In the genomic region with DNA sequence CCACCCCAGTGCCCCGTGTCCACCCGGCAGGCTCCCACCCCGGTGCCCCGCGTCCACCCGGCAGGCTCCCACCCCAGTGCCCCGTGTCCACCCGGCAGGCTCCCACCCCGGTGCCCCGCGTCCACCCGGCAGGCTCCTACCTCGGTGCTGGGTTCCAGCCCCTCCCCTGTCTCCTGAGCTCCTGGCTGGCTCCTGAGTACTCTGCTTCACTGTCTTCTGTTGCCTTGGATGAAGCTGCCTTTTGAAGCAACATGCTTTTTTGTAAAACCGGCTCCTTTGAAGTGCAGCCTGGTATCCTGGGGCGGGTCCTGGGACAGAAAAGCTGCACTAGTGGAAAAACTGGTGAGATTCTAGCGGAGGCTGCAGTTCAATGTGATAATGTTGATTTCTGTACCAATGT, we compare ENCODE assay signal across 4 cellular contexts. TPM values are rescaled to one million over a fixed set of nuclear protein-coding genes. Genes with fewer than 3 reads are reported as not detected.
"Had no signal": no experiment of that assay in that cellular context is flagged by ENCODE, and none has a peak within 500 bp of the region (broad histone marks: within the 10 kb centered on the region; RNA-seq: fewer than 3 reads in every experiment).

No MANE protein-coding gene starts in this region.

RNA-seq across cellular contexts. Expression of gene COL4A2, which starts 6.6 kb away (rescaled TPM):
- total RNA-seq: activated B cell treated with CpG ODN at 0.5 μM for 24 hours; activated CD8-positive, alpha-beta T cell treated with anti-CD3 and anti-CD28 coated beads for 36 hours; natural killer cell treated with Interleukin-12 subunit alpha and Interleukin-12 subunit beta and Interleukin-15 and Interleukin-18, amount 100 ng/mL, for 72 hours had no signal

RNA-seq across cellular contexts. Expression of gene COL4A1, which starts 6.8 kb away (rescaled TPM):
- total RNA-seq: activated B cell treated with CpG ODN at 0.5 μM for 24 hours; activated CD8-positive, alpha-beta T cell treated with anti-CD3 and anti-CD28 coated beads for 36 hours; activated T-helper 17 cell treated with anti-CD3 and anti-CD28 coated beads, Interleukin-2, amount 50 U/mL, for 72 hours; natural killer cell treated with Interleukin-12 subunit alpha and Interleukin-12 subunit beta and Interleukin-15 and Interleukin-18, amount 100 ng/mL, for 72 hours had no signal
